In the genomic region with DNA sequence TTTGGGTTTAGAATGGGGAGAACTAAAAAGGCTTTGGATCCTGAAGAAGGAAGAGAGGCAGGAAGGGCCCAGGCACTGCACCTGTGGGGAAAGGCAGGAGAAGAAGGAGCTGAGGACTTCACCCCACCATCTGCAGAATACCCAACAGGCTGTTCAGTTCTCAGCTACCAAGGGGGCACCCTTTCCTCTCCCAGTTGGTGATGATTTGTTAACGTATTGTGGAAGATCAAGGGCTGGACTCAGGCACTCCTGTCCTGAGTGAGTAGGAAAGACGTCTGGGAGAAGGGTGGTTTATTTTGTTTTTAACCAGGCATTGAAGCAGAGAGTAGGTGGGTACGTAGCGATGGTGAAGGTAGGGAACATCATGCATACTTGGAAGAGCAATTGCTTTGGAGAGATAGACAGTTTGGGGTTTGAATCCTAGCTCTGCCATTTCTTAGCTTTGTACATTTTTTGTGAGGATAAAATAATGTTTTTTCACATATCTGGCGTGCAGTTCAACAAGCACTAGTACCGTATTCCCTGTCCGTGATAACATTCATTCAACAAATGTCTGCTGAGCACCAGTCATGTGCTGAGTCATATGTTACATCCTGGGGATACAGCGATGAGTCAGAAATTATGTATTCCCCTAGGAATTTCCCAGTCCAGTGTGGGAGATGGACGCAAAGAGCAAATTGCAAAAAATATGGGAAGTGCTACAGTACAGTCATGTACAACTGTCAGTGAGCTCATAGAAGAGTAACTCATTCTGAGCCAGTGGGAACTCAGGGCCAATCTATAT, we compare ENCODE assay signal across 8 cellular contexts. TPM values are rescaled to one million over a fixed set of nuclear protein-coding genes. Genes with fewer than 3 reads are reported as not detected.
DNase-seq lines count a peak whose midpoint lies in the region; TF ChIP-seq lines count a peak whose summit lies in the region.

No MANE protein-coding gene starts in this region.

- intact Hi-C loops in MCF 10A (cut with micrococcal nuclease) = loop anchor here (2.0 to 5.0 kb wide), 3 partner anchors 76 to 607 kb away; a partner anchor contains a TSS

- H3K9me3 Mint-ChIP-seq in activated T-cell treated with anti-CD3 and anti-CD28 coated beads, Interleukin-2, amount 50 U/mL, for 24 hours = no peaks in the 10 kb centered on the region
- H3K9me3 Mint-ChIP-seq in MCF 10A (ENCODE audit: unreplicated experiment) (no peaks in the 10 kb centered on the region), type B pancreatic cell (no peaks in the 10 kb centered on the region)

- peaks cover 4% of the 10 kb centered on the region for H3K36me3 Mint-ChIP-seq in activated T-cell treated with anti-CD3 and anti-CD28 coated beads, Interleukin-2, amount 50 U/mL, for 24 hours (ENCODE audit: low read depth)
- H3K36me3 Mint-ChIP-seq in MCF 10A (ENCODE audit: insufficient read depth, unreplicated experiment) = peaks cover 17% of the 10 kb centered on the region
- peaks cover 12% of the 10 kb centered on the region for H3K36me3 Mint-ChIP-seq in type B pancreatic cell

- H3K27ac Mint-ChIP-seq in activated T-cell treated with anti-CD3 and anti-CD28 coated beads, Interleukin-2, amount 50 U/mL, for 24 hours = no peak overlapping the region
- H3K27ac Mint-ChIP-seq in MCF 10A (ENCODE audit: low read depth, unreplicated experiment) (peak overlapping the region; percentile 68), type B pancreatic cell (peak overlapping the region; percentile 67)

- TSS peak; percentile 90 for BruUV-seq in MCF 10A (replicated peaks; lab: Mats Ljungman, UMichigan)

- H3K4me3 Mint-ChIP-seq in activated T-cell treated with anti-CD3 and anti-CD28 coated beads, Interleukin-2, amount 50 U/mL, for 24 hours = peak overlapping the region; percentile 4
- H3K4me3 Mint-ChIP-seq in MCF 10A (ENCODE audit: unreplicated experiment) (peak overlapping the region; percentile 69), type B pancreatic cell (peak overlapping the region; percentile 83)

- peaks cover 34% of the 10 kb centered on the region for H3K4me1 Mint-ChIP-seq in activated T-cell treated with anti-CD3 and anti-CD28 coated beads, Interleukin-2, amount 50 U/mL, for 24 hours (ENCODE audit: low read depth)
- H3K4me1 Mint-ChIP-seq in MCF 10A (ENCODE audit: insufficient read depth, unreplicated experiment) (peaks cover 49% of the 10 kb centered on the region), type B pancreatic cell (ENCODE audit: unreplicated experiment) (peaks cover 45% of the 10 kb centered on the region)

- TF ChIP-seq CTCF in MCF 10A (IDR thresholded peaks at IDR 0.05; ENCODE audit: unreplicated experiment) = no peak
- no peak for TF ChIP-seq CTCF in type B pancreatic cell (conservative IDR thresholded peaks at IDR 0.05)

- no peak for DNase-seq in activated T-cell treated with anti-CD3 and anti-CD28 coated beads, Interleukin-2, amount 50 U/mL, for 24 hours
- DNase-seq in activated T-cell treated with anti-CD3 and anti-CD28 coated beads for 4 hours (no peak), MCF 10A (ENCODE audit: unreplicated experiment) (peak; percentile 97), kidney tubule cell (ENCODE audit: low spot score) (peak; percentile 100), type B pancreatic cell (ENCODE audit: extremely low spot score, unreplicated experiment) (no peak), NAMALWA (ENCODE audit: low spot score) (no peak), HUDEP-2 (lab: John Stamatoyannopoulos, UW; ENCODE audit: unreplicated experiment in 76 of 76) (no peak), DMS153 (lab: John Stamatoyannopoulos, UW) (no peak)

- POLR2A ChIA-PET in MCF 10A (lab: Yijun Ruan, JAX) = interaction anchor here (0.5 to 6.2 kb wide), 5 partner anchors 12 to 1324 kb away, joined by 3 to 143 read pairs (median 4); a partner anchor contains a TSS

- no peaks in the 10 kb centered on the region for H3K27me3 Mint-ChIP-seq in activated T-cell treated with anti-CD3 and anti-CD28 coated beads, Interleukin-2, amount 50 U/mL, for 24 hours
- H3K27me3 Mint-ChIP-seq in MCF 10A (ENCODE audit: insufficient read depth, unreplicated experiment) = no peaks in the 10 kb centered on the region
- H3K27me3 Mint-ChIP-seq in type B pancreatic cell = no peaks in the 10 kb centered on the region

- CTCF ChIA-PET in MCF 10A (lab: Yijun Ruan, JAX) = interaction anchor here (0.6 to 1.7 kb wide), 7 partner anchors 10 to 959 kb away, joined by 3 to 16 read pairs (median 4); no protein-coding TSS in a partner anchor

RNA-seq across cellular contexts. Expression of a gene that starts 2.1 kb away (rescaled TPM):
- 41.3 and 56.3 TPM in 2 replicates for total RNA-seq in MCF 10A (2022)
- total RNA-seq in type B pancreatic cell (ENCODE audit: low replicate concordance) = 26.4 and 35.5 TPM in 2 replicates

RNA-seq across cellular contexts. Expression of a gene that starts 43.9 kb away (rescaled TPM):
- 0.28 and 0.56 TPM in 2 replicates for total RNA-seq in MCF 10A (2022)
- 9.5 and 30.5 TPM in 2 replicates for total RNA-seq in type B pancreatic cell (ENCODE audit: low replicate concordance)

Comparison
In these comparisons a context has a peak if more than half of its experiments do, and no peak if none do; other contexts are left out.
1. DNase-seq: peak in MCF 10A (single experiment) and kidney tubule cell (single experiment); none in activated T-cell treated with anti-CD3 and anti-CD28 coated beads, Interleukin-2, amount 50 U/mL, for 24 hours (single experiment), activated T-cell treated with anti-CD3 and anti-CD28 coated beads for 4 hours (single experiment), type B pancreatic cell (single experiment), NAMALWA (single experiment), HUDEP-2 (0 of 76) and DMS153 (single experiment).
2. H3K4me3 Mint-ChIP-seq: peak in every context shown above with its lines; median percentile 83 in type B pancreatic cell; 69 in MCF 10A; 4 in activated T-cell treated with anti-CD3 and anti-CD28 coated beads, Interleukin-2, amount 50 U/mL, for 24 hours.